In genomic region chr3:64268926-64269325, GRCh38 we compare ENCODE assay signal across 33 cellular contexts. TPM values are rescaled to one million over a fixed set of nuclear protein-coding genes. Genes with fewer than 3 reads are reported as not detected.
DNase-seq lines count a peak whose midpoint lies in the region; ATAC-seq, FAIRE-seq and TF ChIP-seq lines count a peak whose summit lies in the region.
"Had no signal": no experiment of that assay in that cellular context is flagged by ENCODE, and none has a peak within 500 bp of the region (broad histone marks: within the 10 kb centered on the region; RNA-seq: fewer than 3 reads in every experiment).

No MANE protein-coding gene starts in this region.

- H3K4me1 Mint-ChIP-seq in chondrocyte (ENCODE audit: low read depth) (peaks cover 64% of the 10 kb centered on the region), H9 (peaks cover 40 to 42% of the 10 kb centered on the region in 2 experiments)
- no peaks in the 10 kb centered on the region for H3K4me1 Mint-ChIP-seq in activated naive CD8-positive, alpha-beta T cell treated with anti-CD3 and anti-CD28 coated beads, Interleukin-2, amount 50 U/mL, for 24 hours
- H3K4me1 Mint-ChIP-seq: activated CD4-positive, alpha-beta memory T cell treated with anti-CD3 and anti-CD28 coated beads, Interleukin-2, amount 10 ng/mL, durations not matched to agents 7 days and 5 days; B cell; IgD-negative memory B cell; memory B cell had no signal

- no peak overlapping the region for H3K4ac ChIP-seq in H9 (ENCODE audit: low read depth, low read length)

- H3K9me3 ChIP-seq in right atrium auricular region (no peaks in the 10 kb centered on the region), keratinocyte (ENCODE audit: control insufficient read depth, low read depth, low read length) (no peaks in the 10 kb centered on the region), thyroid gland (no peaks in the 10 kb centered on the region), BE2C (no peaks in the 10 kb centered on the region), H9 (ENCODE audit: control insufficient read depth, low read depth, low read length) (no peaks in the 10 kb centered on the region)
- H3K9me3 ChIP-seq: right lobe of liver had no signal

- peak; percentile 56 for DNase-seq in Right ventricle myocardium superior
- no peak for DNase-seq in right atrium auricular region (ENCODE audit: low spot score)
- no peak for DNase-seq in chondrocyte (ENCODE audit: low spot score)
- no peak for DNase-seq in keratinocyte (ENCODE audit: low read depth, low spot score)
- peak; percentile 49 to 58 for DNase-seq in thyroid gland
- no peak for DNase-seq in BE2C
- DNase-seq in H9: no peak
- DNase-seq in activated naive CD8-positive, alpha-beta T cell treated with anti-CD3 and anti-CD28 coated beads, Interleukin-2, amount 50 U/mL, for 24 hours: no peak
- DNase-seq: ACHN; activated CD4-positive, alpha-beta memory T cell treated with anti-CD3 and anti-CD28 coated beads, Interleukin-2, amount 10 ng/mL, durations not matched to agents 7 days and 5 days; activated CD8-positive, alpha-beta memory T cell treated with anti-CD3 and anti-CD28 coated beads, Interleukin-2, amount 50 U/mL, for 4 hours; activated naive CD4-positive, alpha-beta T cell treated with Interleukin-2 at 50 U/mL for 16 hours; amniotic stem cell; CD8-positive, alpha-beta T cell; DMS 273 treated with DMSO at 0.1 percent for 48 hours; EL; kidney glomerular epithelial cell; NCI-H1048; NCI-H524; posterior cingulate gyrus; SIG-M5; stimulated activated CD8-positive, alpha-beta memory T cell treated with anti-CD3 and anti-CD28 coated beads, Interleukin-4, amount 100 ng/mL, for 48 hours had no signal

- no peak overlapping the region for H3T11ph ChIP-seq in H9 (ENCODE audit: low read length)

- H3K23me2 ChIP-seq in H9 (ENCODE audit: insufficient read length, low read depth, low read length, poor library complexity, severe bottlenecking): peaks cover 4% of the 10 kb centered on the region

- intact Hi-C loops in Right ventricle myocardium superior (cut with DNase I): loop anchor here (10.0 kb wide), 1 partner anchor 54 kb away; no protein-coding TSS in a partner anchor
- intact Hi-C loops in thyroid gland (cut with DNase I): no loop called here

- peak overlapping the region in 1 of 2 donors; percentile 94 for H3K27ac ChIP-seq in right atrium auricular region
- H3K27ac ChIP-seq in keratinocyte (ENCODE audit: control insufficient read depth, insufficient read depth, low read length): no peak overlapping the region
- no peak overlapping the region for H3K27ac ChIP-seq in thyroid gland
- no peak overlapping the region for H3K27ac ChIP-seq in H9 (ENCODE audit: insufficient read length, low read depth, low read length)
- H3K27ac ChIP-seq: epithelial cell of prostate had no signal

- no peaks in the 10 kb centered on the region for H3K79me1 ChIP-seq in H9 (ENCODE audit: insufficient read depth, low read depth, low read length, poor library complexity, severe bottlenecking)

- no peak overlapping the region for H2BK15ac ChIP-seq in H9 (ENCODE audit: low read depth, low read length)

- no peak overlapping the region for H4K91ac ChIP-seq in H9 (ENCODE audit: insufficient read length, low read depth, low read length)

- H4K20me1 ChIP-seq in keratinocyte (ENCODE audit: control insufficient read depth, extremely low read depth, insufficient read depth, low read length): no peaks in the 10 kb centered on the region
- H4K20me1 ChIP-seq in H9 (ENCODE audit: control insufficient read depth, insufficient read depth, insufficient read length): no peaks in the 10 kb centered on the region

- H3K27me3 Mint-ChIP-seq in chondrocyte (ENCODE audit: low read depth) (no peaks in the 10 kb centered on the region), H9 (ENCODE audit: low read depth) (peaks cover 5% of the 10 kb centered on the region)
- peaks cover 19% of the 10 kb centered on the region for H3K27me3 Mint-ChIP-seq in activated naive CD8-positive, alpha-beta T cell treated with anti-CD3 and anti-CD28 coated beads, Interleukin-2, amount 50 U/mL, for 24 hours

- H3K4me3 Mint-ChIP-seq in chondrocyte (ENCODE audit: unreplicated experiment): no peak overlapping the region
- H3K4me3 Mint-ChIP-seq in H9: no peak overlapping the region
- H3K4me3 Mint-ChIP-seq in activated naive CD8-positive, alpha-beta T cell treated with anti-CD3 and anti-CD28 coated beads, Interleukin-2, amount 50 U/mL, for 24 hours: no peak overlapping the region
- H3K4me3 Mint-ChIP-seq: activated CD4-positive, alpha-beta memory T cell treated with anti-CD3 and anti-CD28 coated beads, Interleukin-2, amount 10 ng/mL, durations not matched to agents 7 days and 5 days; activated T-helper 1 cell treated with anti-CD3 and anti-CD28 coated beads, Interleukin-12 subunit alpha, Interleukin-12 subunit beta, Interleukin-2, Interleukin-4 antibody, amounts not matched to agents 30 ng/mL and 10 ng/mL and 1 ng/mL, durations not matched to agents 14 hours and 24 hours and 36 hours; B cell; CD8-positive, alpha-beta T cell; IgD-negative memory B cell; memory B cell; stimulated activated naive CD8-positive, alpha-beta T cell treated with anti-CD3 and anti-CD28 coated beads, Interleukin-15, Interleukin-2, amounts not matched to agents 100 ng/mL and 50 ng/mL, for 24 hours had no signal

- H3K36me3 Mint-ChIP-seq in chondrocyte (ENCODE audit: low read depth): peaks cover 8% of the 10 kb centered on the region
- H3K36me3 Mint-ChIP-seq in H9 (ENCODE audit: insufficient read depth in 1 of 3, low read depth in 3 of 3): peaks cover 4 to 19% (median 6%) of the 10 kb centered on the region in 3 experiments
- H3K36me3 Mint-ChIP-seq in activated naive CD8-positive, alpha-beta T cell treated with anti-CD3 and anti-CD28 coated beads, Interleukin-2, amount 50 U/mL, for 24 hours (ENCODE audit: low read depth): no peaks in the 10 kb centered on the region
- H3K36me3 Mint-ChIP-seq: CD8-positive, alpha-beta T cell; IgD-negative memory B cell; memory B cell had no signal

- peak; percentile 34 for ATAC-seq in Right ventricle myocardium superior (ENCODE audit: poor library complexity)
- ATAC-seq in activated naive CD8-positive, alpha-beta T cell treated with anti-CD3 and anti-CD28 coated beads, Interleukin-2, amount 50 U/mL, for 24 hours: no peak
- ATAC-seq: CD8-positive, alpha-beta T cell; Panc1 had no signal

- H3K9ac ChIP-seq in keratinocyte (ENCODE audit: control insufficient read depth, extremely low read depth, insufficient read depth, low read length) (no peak overlapping the region), H9 (ENCODE audit: extremely low read depth, insufficient read length, low read length) (no peak overlapping the region)

- no peak overlapping the region for H2BK20ac ChIP-seq in H9 (ENCODE audit: low read depth, low read length, poor library complexity, severe bottlenecking)

- no peaks in the 10 kb centered on the region for H3K9me1 ChIP-seq in keratinocyte (ENCODE audit: control insufficient read depth, extremely low read depth, insufficient read depth, low read length)

- no peak overlapping the region for H3K4me2 ChIP-seq in keratinocyte (ENCODE audit: control insufficient read depth, extremely low read depth, insufficient read depth, low read depth, low read length)
- H3K4me2 ChIP-seq in H9 (ENCODE audit: insufficient read depth, insufficient read length, low read length): no peak overlapping the region

- TF ChIP-seq CTCF in right atrium auricular region (IDR thresholded peaks at IDR 0.05): no peak
- TF ChIP-seq CTCF in chondrocyte (IDR thresholded peaks at IDR 0.05): no peak
- no peak for TF ChIP-seq CTCF in keratinocyte (optimal IDR thresholded peaks at IDR 0.05 in 1 of 3, IDR thresholded peaks at IDR 0.05 in 1 of 3, conservative IDR thresholded peaks at IDR 0.05 in 1 of 3; ENCODE audit: extremely low read depth in 1 of 3, insufficient read depth in 2 of 3, low read length in 3 of 3)
- no peak for TF ChIP-seq CTCF in thyroid gland (IDR thresholded peaks at IDR 0.05)
- no peak for TF ChIP-seq CTCF in BE2C (IDR thresholded peaks at IDR 0.05; ENCODE audit: low read depth, low read length)
- TF ChIP-seq CTCF in H9 (conservative IDR thresholded peaks at IDR 0.05): no peak

- no peak overlapping the region for H4K8ac ChIP-seq in H9 (replicated peaks; ENCODE audit: insufficient read length, low read depth, low read length)

- H3K23ac ChIP-seq in H9 (ENCODE audit: insufficient read length, low read depth, low read length): no peak overlapping the region

- no peak overlapping the region for H2AK5ac ChIP-seq in H9 (ENCODE audit: insufficient read length, low read length)

- H3K4me1 ChIP-seq in right atrium auricular region: peaks cover 0 to 41% of the 10 kb centered on the region in 2 donors
- H3K4me1 ChIP-seq in keratinocyte (ENCODE audit: control insufficient read depth, extremely low read depth, insufficient read depth, low read length): peaks cover 23% of the 10 kb centered on the region
- H3K4me1 ChIP-seq in thyroid gland: peaks cover 23 to 29% of the 10 kb centered on the region in 2 donors
- peaks cover 4% of the 10 kb centered on the region for H3K4me1 ChIP-seq in BE2C
- 0 out of 2 replicates have a peak, but pooled peaks cover 2% of the 10 kb centered on the region for H3K4me1 ChIP-seq in H9 (ENCODE audit: insufficient read depth, low read length)

- H3K79me2 ChIP-seq in keratinocyte (ENCODE audit: control insufficient read depth, insufficient read depth, low read length) (peaks cover 19% of the 10 kb centered on the region), H9 (ENCODE audit: insufficient read depth, low read length) (no peaks in the 10 kb centered on the region)

- peak in 1 of 2 donors; percentile 7 for TF ChIP-seq POLR2A in thyroid gland (IDR thresholded peaks at IDR 0.05)

- FAIRE-seq in keratinocyte (lab: Jason Lieb, UNC): peak; percentile 17
- FAIRE-seq: bronchial epithelial cell, colon had no signal

- no peak overlapping the region for H3K56ac ChIP-seq in H9 (ENCODE audit: insufficient read length, low read depth, low read length)

- no peak overlapping the region for H2BK12ac ChIP-seq in H9 (ENCODE audit: insufficient read length, low read depth, low read length)

- no peak overlapping the region for H2BK5ac ChIP-seq in H9 (ENCODE audit: insufficient read length, low read length)

- H3K27me3 ChIP-seq in right atrium auricular region: no peaks in the 10 kb centered on the region
- no peaks in the 10 kb centered on the region for H3K27me3 ChIP-seq in keratinocyte (ENCODE audit: control insufficient read depth, extremely low read depth, insufficient read depth, low read length)
- no peaks in the 10 kb centered on the region for H3K27me3 ChIP-seq in thyroid gland
- no peaks in the 10 kb centered on the region for H3K27me3 ChIP-seq in BE2C
- H3K27me3 ChIP-seq in H9 (ENCODE audit: insufficient read depth, low read length): no peaks in the 10 kb centered on the region
- H3K27me3 ChIP-seq: right lobe of liver had no signal

- H2BK120ac ChIP-seq in H9 (ENCODE audit: low read depth, low read length, poor library complexity, severe bottlenecking): no peak overlapping the region

- no peak overlapping the region for H3K4me3 ChIP-seq in right atrium auricular region
- no peak overlapping the region for H3K4me3 ChIP-seq in keratinocyte (ENCODE audit: control insufficient read depth in 2 of 3, extremely low read depth in 1 of 3, insufficient read depth in 2 of 3, low read depth in 1 of 3, low read length in 3 of 3)
- no peak overlapping the region for H3K4me3 ChIP-seq in thyroid gland (replicated peaks in 1 of 3)
- no peak overlapping the region for H3K4me3 ChIP-seq in BE2C (ENCODE audit: low read depth, low read length)

- H3K27ac Mint-ChIP-seq in chondrocyte (ENCODE audit: unreplicated experiment) (peak overlapping the region; percentile 43), H9 (no peak overlapping the region)
- no peak overlapping the region for H3K27ac Mint-ChIP-seq in activated naive CD8-positive, alpha-beta T cell treated with anti-CD3 and anti-CD28 coated beads, Interleukin-2, amount 50 U/mL, for 24 hours
- H3K27ac Mint-ChIP-seq: activated CD4-positive, alpha-beta memory T cell treated with anti-CD3 and anti-CD28 coated beads, Interleukin-2, amount 10 ng/mL, durations not matched to agents 7 days and 5 days; activated T-helper 1 cell treated with anti-CD3 and anti-CD28 coated beads, Interleukin-12 subunit alpha, Interleukin-12 subunit beta, Interleukin-2, Interleukin-4 antibody, amounts not matched to agents 30 ng/mL and 10 ng/mL and 1 ng/mL, durations not matched to agents 14 hours and 24 hours and 36 hours; B cell; CD8-positive, alpha-beta T cell; IgD-negative memory B cell; memory B cell; stimulated activated naive CD8-positive, alpha-beta T cell treated with anti-CD3 and anti-CD28 coated beads, Interleukin-15, Interleukin-2, amounts not matched to agents 100 ng/mL and 50 ng/mL, for 24 hours had no signal

- H3K36me3 ChIP-seq in right atrium auricular region: no peaks in the 10 kb centered on the region
- H3K36me3 ChIP-seq in keratinocyte (ENCODE audit: control insufficient read depth in 2 of 2, extremely low read depth in 1 of 2, insufficient read depth in 2 of 2, low read length in 2 of 2): no peaks in the 10 kb centered on the region
- H3K36me3 ChIP-seq in thyroid gland: no peaks in the 10 kb centered on the region
- H3K36me3 ChIP-seq in BE2C: no peaks in the 10 kb centered on the region
- H3K36me3 ChIP-seq: right lobe of liver had no signal

- dilution Hi-C loops in keratinocyte (cut with MboI; ENCODE audit: extremely low pct_ligation_motif_present, low sequenced_read_pairs): no loop called here

- no peak overlapping the region for H4K5ac ChIP-seq in H9 (ENCODE audit: insufficient read length, low read depth, low read length)

- H2AFZ ChIP-seq in keratinocyte (ENCODE audit: control insufficient read depth, low read length) (no peak overlapping the region), H9 (ENCODE audit: low read length) (no peak overlapping the region)

- H3K14ac ChIP-seq in H9 (ENCODE audit: insufficient read depth, low read length): no peak overlapping the region

- H3K9me3 Mint-ChIP-seq in chondrocyte (ENCODE audit: low read depth) (peaks cover 12% of the 10 kb centered on the region), H9 (peaks cover 11 to 14% of the 10 kb centered on the region in 2 experiments)
- H3K9me3 Mint-ChIP-seq in activated naive CD8-positive, alpha-beta T cell treated with anti-CD3 and anti-CD28 coated beads, Interleukin-2, amount 50 U/mL, for 24 hours: peaks cover 5% of the 10 kb centered on the region
- H3K9me3 Mint-ChIP-seq: activated CD4-positive, alpha-beta memory T cell treated with anti-CD3 and anti-CD28 coated beads, Interleukin-2, amount 10 ng/mL, durations not matched to agents 7 days and 5 days; activated T-helper 1 cell treated with anti-CD3 and anti-CD28 coated beads, Interleukin-12 subunit alpha, Interleukin-12 subunit beta, Interleukin-2, Interleukin-4 antibody, amounts not matched to agents 30 ng/mL and 10 ng/mL and 1 ng/mL, durations not matched to agents 14 hours and 24 hours and 36 hours had no signal

- WGBS in thyroid gland, 2 donors: 48% methylated on average over 4 of the region's 4 CpGs
- WGBS in H9 (ENCODE audit: extremely low coverage, insufficient read length, low lambda C conversion rate): no CpG with 5 or more reads among the region's 4 CpGs

- H3K18ac ChIP-seq in H9 (ENCODE audit: insufficient read length, low read depth, low read length): no peak overlapping the region

RNA-seq across cellular contexts. Expression of gene PRICKLE2, which starts 43.7 kb away (rescaled TPM):
- total RNA-seq in Right ventricle myocardium superior (5.9 TPM), right atrium auricular region (10 to 100 TPM; 18.4 to 22.2 TPM), chondrocyte (48.2 to 103 TPM (median 60.5 TPM) in 3 replicates), thyroid gland (10 to 100 TPM; 28.8 to 48.1 (median 38.5) TPM), H9 (2021) (3.2 and 3.4 TPM in 2 replicates)
- polyA plus RNA-seq in keratinocyte: 7.0 to 8.6 TPM (median 7.8 TPM) in 3 replicates
- polyA plus RNA-seq in keratinocyte (2011; ENCODE audit: low read depth): 2.0 TPM
- 3.8 and 5.4 TPM in 2 replicates for polyA plus RNA-seq in keratinocyte (2011; cell fraction: cytosol; rRNA removed)
- polyA plus RNA-seq in keratinocyte (2011; cell fraction: nucleus; rRNA removed): 22.1 TPM in 2 replicates
- polyA plus RNA-seq in keratinocyte (2012; ENCODE audit: low replicate concordance): 3.3 and 6.6 TPM in 2 replicates
- 28.6 to 39.7 TPM (median 30.5 TPM) in 3 replicates for polyA minus RNA-seq in keratinocyte
- polyA minus RNA-seq in keratinocyte (2011; cell fraction: cytosol; rRNA and poly(A)+ RNA removed): 16.1 TPM
- 35.8 and 69.4 TPM in 2 replicates for polyA minus RNA-seq in keratinocyte (2011; cell fraction: nucleus; rRNA and poly(A)+ RNA removed)
- polyA plus RNA-seq in BE2C (2012; ENCODE audit: insufficient read depth, insufficient read length, low read depth): 0.11 TPM
- total RNA-seq: activated CD4-positive, alpha-beta memory T cell treated with anti-CD3 and anti-CD28 coated beads, Interleukin-2, amount 10 ng/mL, durations not matched to agents 7 days and 5 days; activated T-helper 1 cell treated with anti-CD3 and anti-CD28 coated beads, Interleukin-12 subunit alpha, Interleukin-12 subunit beta, Interleukin-2, Interleukin-4 antibody, amounts not matched to agents 30 ng/mL and 10 ng/mL and 1 ng/mL, durations not matched to agents 14 hours and 24 hours and 36 hours; CD8-positive, alpha-beta T cell; T-helper 2 cell treated with Interferon-gamma antibody and Interleukin-4, amounts not matched to agents 100 ng/mL and 5 ng/mL, for 36 hours had no signal

Comparison
In these comparisons a context has a peak if more than half of its experiments do, and no peak if none do; other contexts are left out.
1. DNase-seq: peak in Right ventricle myocardium superior (single experiment) and thyroid gland (2 of 2); none in right atrium auricular region (single experiment), chondrocyte (single experiment), keratinocyte (single experiment), BE2C (single experiment), H9 (single experiment) and activated naive CD8-positive, alpha-beta T cell treated with anti-CD3 and anti-CD28 coated beads, Interleukin-2, amount 50 U/mL, for 24 hours (single experiment).